ENCODE assay signal across 7 cellular contexts in genomic region chr11:64865286-64866172, GRCh38.
A peak's percentile ranks its signal among the peaks of the same experiment; 100 is the strongest.
DNase-seq lines count a peak whose midpoint lies in the region; FAIRE-seq and TF ChIP-seq lines count a peak whose summit lies in the region.

No MANE protein-coding gene starts in this region.

- FAIRE-seq in GM19239 (lab: Jason Lieb, UNC) = peak; percentile 97

- in situ Hi-C loops in astrocyte of the spinal cord (cut with HindIII; ENCODE audit: low sequenced_read_pairs) = no loop called here

- TF ChIP-seq CTCF in KMS-11 (conservative IDR thresholded peaks at IDR 0.05; ENCODE audit: low read depth, low read length) (no peak), astrocyte of the spinal cord (IDR thresholded peaks at IDR 0.05; ENCODE audit: low read depth, low read length) (no peak)

- no peaks in the 10 kb centered on the region for H4K20me1 ChIP-seq in KMS-11 (ENCODE audit: insufficient read depth)

- peak overlapping the region; percentile 83 for H3K9ac ChIP-seq in KMS-11

- H3K79me2 ChIP-seq in KMS-11 (ENCODE audit: insufficient read depth, low read depth) = peaks cover 86% of the 10 kb centered on the region

- H2AFZ ChIP-seq in KMS-11 (ENCODE audit: low read depth) = no peak overlapping the region

- peak overlapping the region; percentile 95 for H3K4me2 ChIP-seq in KMS-11

- no peaks in the 10 kb centered on the region for H3K9me3 ChIP-seq in muscle layer of duodenum (ENCODE audit: control insufficient read depth in 1 of 2, low read length in 2 of 2)

- no peaks in the 10 kb centered on the region for H3K27me3 ChIP-seq in KMS-11 (ENCODE audit: insufficient read depth, low read depth)
- no peaks in the 10 kb centered on the region for H3K27me3 ChIP-seq in muscle layer of duodenum (ENCODE audit: low read depth, low read length)

- H3K36me3 ChIP-seq in KMS-11 (ENCODE audit: insufficient read depth) (no peaks in the 10 kb centered on the region), muscle layer of duodenum (ENCODE audit: control insufficient read depth in 1 of 2, insufficient read depth in 2 of 2, low read length in 2 of 2) (peaks cover 0 to 6% of the 10 kb centered on the region in 2 donors)

- H3K4me1 ChIP-seq in KMS-11 (ENCODE audit: low read depth, poor library complexity, severe bottlenecking) (peaks cover 93% of the 10 kb centered on the region), muscle layer of duodenum (ENCODE audit: control insufficient read depth in 1 of 2, insufficient read depth in 2 of 2, low read length in 2 of 2) (peaks cover 44 to 79% of the 10 kb centered on the region in 2 donors)

- DNase-seq in GM19239 (ENCODE audit: insufficient read length, low spot score) = no peak
- peak; percentile 88 for DNase-seq in astrocyte of the spinal cord (ENCODE audit: low read depth, low spot score)
- DNase-seq in NCI-H2227 treated with DMSO at 0.1 percent for 48 hours (lab: John Stamatoyannopoulos, UW) = no peak
- DNase-seq in NCI-H128 (lab: John Stamatoyannopoulos, UW; ENCODE audit: unreplicated experiment) = no peak
- no peak for DNase-seq in NCI-H2196 (lab: John Stamatoyannopoulos, UW; ENCODE audit: unreplicated experiment)

- peak overlapping the region; percentile 97 for H3K27ac ChIP-seq in KMS-11
- peak overlapping the region; percentile 95 for H3K27ac ChIP-seq in muscle layer of duodenum (ENCODE audit: low read length)

- H3K4me3 ChIP-seq in KMS-11 (IDR thresholded peaks at IDR 0.05; ENCODE audit: insufficient read depth, low read depth, low read length) = no peak overlapping the region
- no peak overlapping the region for H3K4me3 ChIP-seq in astrocyte of the spinal cord (ENCODE audit: low read depth, low read length)
- peak overlapping the region in 1 of 2 donors; percentile 51 for H3K4me3 ChIP-seq in muscle layer of duodenum (ENCODE audit: low read depth in 1 of 2, low read length in 2 of 2)
